Comparison of ENCODE assay signal across 8 cellular contexts in the genomic region with DNA sequence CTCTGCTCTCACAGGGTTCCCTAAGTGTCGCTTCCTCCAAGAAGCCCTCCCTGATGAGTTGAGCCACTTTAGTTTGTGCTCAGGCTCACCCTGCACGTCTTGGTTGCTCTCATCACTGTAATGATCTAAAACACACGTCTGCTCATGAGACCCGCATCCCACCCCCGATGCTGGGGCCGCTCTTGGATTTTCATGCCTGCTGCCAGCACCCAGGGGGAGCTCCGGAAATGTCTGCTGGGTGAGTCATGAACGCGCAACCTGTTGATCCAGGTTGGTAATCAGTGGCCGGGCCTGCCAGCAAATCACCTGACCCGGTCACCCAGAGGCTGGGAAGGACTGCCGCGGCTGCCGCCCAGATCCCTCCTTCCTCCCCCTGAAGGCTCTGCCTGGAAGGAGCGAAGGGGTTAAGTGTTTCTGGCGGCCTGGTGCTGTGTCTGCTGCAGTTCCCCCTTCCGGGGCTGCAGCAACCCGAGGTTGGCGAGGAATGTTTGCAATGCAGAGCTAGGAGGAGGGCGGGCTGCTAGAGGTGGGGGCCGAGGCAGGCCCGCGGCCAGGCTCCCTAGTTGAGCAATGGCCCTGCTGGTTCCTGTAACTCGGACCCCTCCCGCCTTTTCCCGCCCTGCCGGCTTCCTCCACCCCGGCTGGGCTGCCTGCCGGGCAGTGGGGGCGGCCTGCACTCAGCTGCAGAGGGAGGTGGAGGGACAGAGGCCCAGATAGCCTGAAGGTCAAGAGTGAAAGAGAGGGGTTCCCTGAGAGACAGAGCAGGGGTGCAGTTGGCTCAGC.
DNase-seq lines count a peak whose midpoint lies in the region; ATAC-seq, FAIRE-seq and TF ChIP-seq lines count a peak whose summit lies in the region.

No MANE protein-coding gene starts in this region.

- peaks cover 35% of the 10 kb centered on the region for H3F3A ChIP-seq in GM23338 (replicated peaks; ENCODE audit: low read depth)

- peaks cover 15% of the 10 kb centered on the region for H3K27me3 Mint-ChIP-seq in GM23338 (ENCODE audit: insufficient read depth, low read depth, poor library complexity)
- no peaks in the 10 kb centered on the region for H3K27me3 Mint-ChIP-seq in MCF 10A (ENCODE audit: insufficient read depth, unreplicated experiment)

- intact Hi-C loops in MCF 10A (cut with micrococcal nuclease): loop anchor here (1.0 to 5.0 kb wide), 5 partner anchors 148 to 273 kb away; no protein-coding TSS in a partner anchor

- CTCF ChIA-PET in A549 (lab: Yijun Ruan, JAX) (interaction anchor here (0.6 to 3.4 kb wide), 17 partner anchors 9 to 301 kb away, joined by 3 to 14 read pairs (median 4); partner anchors contain the start of gene IER5L), MCF 10A (lab: Yijun Ruan, JAX) (interaction anchor here (0.7 to 4.0 kb wide), 6 partner anchors 9 to 196 kb away, joined by 3 to 28 read pairs (median 3); partner anchors contain the start of gene IER5L)

- peak; percentile 89 for FAIRE-seq in A549 (lab: Jason Lieb, UNC)

- no peaks in the 10 kb centered on the region for H3K79me2 ChIP-seq in GM23338 (replicated peaks; ENCODE audit: insufficient read depth)

- TF ChIP-seq RAD21 in A549 (conservative IDR thresholded peaks at IDR 0.05 in 1 of 2, IDR thresholded peaks at IDR 0.05 in 1 of 2): peak; percentile 25 to 78; a peak in 4 of 5 replicates

- H3K4me1 ChIP-seq in A549: peaks cover 58% of the 10 kb centered on the region
- peaks cover 38% of the 10 kb centered on the region for H3K4me1 ChIP-seq in GM23338 (ENCODE audit: insufficient read depth)

- peak; percentile 4; the same call in 1 of the 2 replicates for TF ChIP-seq POLR2A in A549 (IDR thresholded peaks at IDR 0.05; ENCODE audit: low read length)

- H3K4me1 Mint-ChIP-seq in GM23338: peaks cover 37% of the 10 kb centered on the region
- peaks cover 19% of the 10 kb centered on the region for H3K4me1 Mint-ChIP-seq in MCF 10A (ENCODE audit: insufficient read depth, unreplicated experiment)

- peak; percentile 95 to 99 for DNase-seq in A549 (ENCODE audit: low read depth in 1 of 2, low spot score in 1 of 2)
- peak; percentile 97 for DNase-seq in GM23338 (ENCODE audit: low spot score)
- peak; percentile 48 for DNase-seq in RKO (ENCODE audit: low spot score)
- peak; percentile 98 for DNase-seq in MCF 10A (ENCODE audit: unreplicated experiment)
- peak; percentile 94 for DNase-seq in iPS DF 4.7 (ENCODE audit: extremely low read depth, low spot score)
- peak; percentile 99 for DNase-seq in renal cortical epithelial cell (ENCODE audit: low read depth)
- no peak for DNase-seq in NCI-H1105 (lab: John Stamatoyannopoulos, UW)

- no TSS peak for BruUV-seq in MCF 10A (replicated peaks; lab: Mats Ljungman, UMichigan)

- ATAC-seq in A549: peak; percentile 93 to 94
- ATAC-seq in GM23338: peak; percentile 80
- ATAC-seq in HG03460 (IDR thresholded peaks at IDR 0.05; ENCODE audit: unreplicated experiment): no peak

- no peaks in the 10 kb centered on the region for H4K20me1 ChIP-seq in GM23338 (replicated peaks; ENCODE audit: insufficient read depth)

- TF ChIP-seq EP300 in A549 (IDR thresholded peaks at IDR 0.05): peak; percentile 95 to 98

- H3K27me3 ChIP-seq in GM23338 (ENCODE audit: insufficient read depth): no peaks in the 10 kb centered on the region

- POLR2A ChIA-PET in A549 (lab: Yijun Ruan, JAX) (interaction anchor here (0.8 to 4.6 kb wide), 15 partner anchors 10 to 236 kb away, joined by 3 to 93 read pairs (median 8); partner anchors contain the start of gene IER5L), MCF 10A (lab: Yijun Ruan, JAX) (interaction anchor here (0.6 to 7.7 kb wide), 33 partner anchors 9 to 1623 kb away, joined by 3 to 206 read pairs (median 4); partner anchors contain the start of genes IER5L and NTMT1)

- H3K36me3 Mint-ChIP-seq in GM23338 (ENCODE audit: low read depth) (peaks cover 6% of the 10 kb centered on the region; the same call in 1 of the 3 replicates), MCF 10A (ENCODE audit: insufficient read depth, unreplicated experiment) (no peaks in the 10 kb centered on the region)

- TF ChIP-seq CTCF in A549 (IDR thresholded peaks at IDR 0.05): peak; percentile 13; the same call in 1 of the 3 replicates
- TF ChIP-seq CTCF in GM23338 (conservative IDR thresholded peaks at IDR 0.05; ENCODE audit: low read depth in 2 of 2): no peak
- TF ChIP-seq CTCF in MCF 10A (IDR thresholded peaks at IDR 0.05; ENCODE audit: unreplicated experiment): no peak

- H3K4me3 Mint-ChIP-seq in GM23338 (peak overlapping the region; percentile 60), MCF 10A (ENCODE audit: unreplicated experiment) (peak overlapping the region; percentile 71)

- peak overlapping the region; percentile 77 for H3K4me2 ChIP-seq in A549
- peak overlapping the region; percentile 86 for H3K4me2 ChIP-seq in GM23338

- peaks cover 16% of the 10 kb centered on the region for H3K9me3 ChIP-seq in A549

- WGBS in A549 (ENCODE audit: missing lambda C conversion rate): 3% methylated on average over 13 of the region's 30 CpGs

- H3K36me3 ChIP-seq in GM23338 (ENCODE audit: insufficient read depth): no peaks in the 10 kb centered on the region

- H3K4me3 ChIP-seq in A549: peak overlapping the region; percentile 7; the same call in 1 of the 3 replicates
- H3K4me3 ChIP-seq in GM23338: peak overlapping the region; percentile 49

- H3K27ac ChIP-seq in A549 (peak overlapping the region; percentile 99 to 100), GM23338 (ENCODE audit: low read depth) (peak overlapping the region; percentile 99)

- H3K9me2 ChIP-seq in GM23338 (ENCODE audit: insufficient read depth): no peaks in the 10 kb centered on the region; the same call in 1 of the 2 replicates

- no peak overlapping the region for H2AFZ ChIP-seq in GM23338

- H3K27ac Mint-ChIP-seq in GM23338 (peak overlapping the region; percentile 99), MCF 10A (ENCODE audit: low read depth, unreplicated experiment) (peak overlapping the region; percentile 97)

- peaks cover 13% of the 10 kb centered on the region; the same call in 2 of the 3 replicates for H3K9me3 Mint-ChIP-seq in GM23338
- H3K9me3 Mint-ChIP-seq in MCF 10A (ENCODE audit: unreplicated experiment): peaks cover 7% of the 10 kb centered on the region

TF ChIP-seq in A549, 52 proteins besides CTCF, POLR2A, EP300 and RAD21 (continues in another document):
- TF ChIP-seq, protein P1, sequence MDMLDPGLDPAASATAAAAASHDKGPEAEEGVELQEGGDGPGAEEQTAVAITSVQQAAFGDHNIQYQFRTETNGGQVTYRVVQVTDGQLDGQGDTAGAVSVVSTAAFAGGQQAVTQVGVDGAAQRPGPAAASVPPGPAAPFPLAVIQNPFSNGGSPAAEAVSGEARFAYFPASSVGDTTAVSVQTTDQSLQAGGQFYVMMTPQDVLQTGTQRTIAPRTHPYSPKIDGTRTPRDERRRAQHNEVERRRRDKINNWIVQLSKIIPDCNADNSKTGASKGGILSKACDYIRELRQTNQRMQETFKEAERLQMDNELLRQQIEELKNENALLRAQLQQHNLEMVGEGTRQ (IDR thresholded peaks at IDR 0.05): peak; percentile 75
- TF ChIP-seq HDAC2 (IDR thresholded peaks at IDR 0.05) (no peak), ZSCAN20 (CRISPR knock-in tag; IDR thresholded peaks at IDR 0.05) (peak; percentile 27; the same call in 1 of the 2 replicates), ZFP36 (IDR thresholded peaks at IDR 0.05; ENCODE audit: borderline replicate concordance, partially characterized antibody) (peak; percentile 100), MYC (IDR thresholded peaks at IDR 0.05; ENCODE audit: borderline replicate concordance, low read length) (no peak), HOXB13 (CRISPR knock-in tag; IDR thresholded peaks at IDR 0.05; ENCODE audit: low read depth) (peak; percentile 89)
- TF ChIP-seq, protein P2, sequence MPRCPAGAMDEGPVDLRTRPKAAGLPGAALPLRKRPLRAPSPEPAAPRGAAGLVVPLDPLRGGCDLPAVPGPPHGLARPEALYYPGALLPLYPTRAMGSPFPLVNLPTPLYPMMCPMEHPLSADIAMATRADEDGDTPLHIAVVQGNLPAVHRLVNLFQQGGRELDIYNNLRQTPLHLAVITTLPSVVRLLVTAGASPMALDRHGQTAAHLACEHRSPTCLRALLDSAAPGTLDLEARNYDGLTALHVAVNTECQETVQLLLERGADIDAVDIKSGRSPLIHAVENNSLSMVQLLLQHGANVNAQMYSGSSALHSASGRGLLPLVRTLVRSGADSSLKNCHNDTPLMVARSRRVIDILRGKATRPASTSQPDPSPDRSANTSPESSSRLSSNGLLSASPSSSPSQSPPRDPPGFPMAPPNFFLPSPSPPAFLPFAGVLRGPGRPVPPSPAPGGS (IDR thresholded peaks at IDR 0.05): peak; percentile 91; the same call in 2 of the 3 replicates

TF ChIP-seq in GM23338, 12 proteins besides CTCF, POLR2A, EP300 and RAD21 (continues in another document):
- peak; percentile 42 for TF ChIP-seq POLR2AphosphoS5 (IDR thresholded peaks at IDR 0.05; ENCODE audit: low read depth)
- TF ChIP-seq, protein P3, sequence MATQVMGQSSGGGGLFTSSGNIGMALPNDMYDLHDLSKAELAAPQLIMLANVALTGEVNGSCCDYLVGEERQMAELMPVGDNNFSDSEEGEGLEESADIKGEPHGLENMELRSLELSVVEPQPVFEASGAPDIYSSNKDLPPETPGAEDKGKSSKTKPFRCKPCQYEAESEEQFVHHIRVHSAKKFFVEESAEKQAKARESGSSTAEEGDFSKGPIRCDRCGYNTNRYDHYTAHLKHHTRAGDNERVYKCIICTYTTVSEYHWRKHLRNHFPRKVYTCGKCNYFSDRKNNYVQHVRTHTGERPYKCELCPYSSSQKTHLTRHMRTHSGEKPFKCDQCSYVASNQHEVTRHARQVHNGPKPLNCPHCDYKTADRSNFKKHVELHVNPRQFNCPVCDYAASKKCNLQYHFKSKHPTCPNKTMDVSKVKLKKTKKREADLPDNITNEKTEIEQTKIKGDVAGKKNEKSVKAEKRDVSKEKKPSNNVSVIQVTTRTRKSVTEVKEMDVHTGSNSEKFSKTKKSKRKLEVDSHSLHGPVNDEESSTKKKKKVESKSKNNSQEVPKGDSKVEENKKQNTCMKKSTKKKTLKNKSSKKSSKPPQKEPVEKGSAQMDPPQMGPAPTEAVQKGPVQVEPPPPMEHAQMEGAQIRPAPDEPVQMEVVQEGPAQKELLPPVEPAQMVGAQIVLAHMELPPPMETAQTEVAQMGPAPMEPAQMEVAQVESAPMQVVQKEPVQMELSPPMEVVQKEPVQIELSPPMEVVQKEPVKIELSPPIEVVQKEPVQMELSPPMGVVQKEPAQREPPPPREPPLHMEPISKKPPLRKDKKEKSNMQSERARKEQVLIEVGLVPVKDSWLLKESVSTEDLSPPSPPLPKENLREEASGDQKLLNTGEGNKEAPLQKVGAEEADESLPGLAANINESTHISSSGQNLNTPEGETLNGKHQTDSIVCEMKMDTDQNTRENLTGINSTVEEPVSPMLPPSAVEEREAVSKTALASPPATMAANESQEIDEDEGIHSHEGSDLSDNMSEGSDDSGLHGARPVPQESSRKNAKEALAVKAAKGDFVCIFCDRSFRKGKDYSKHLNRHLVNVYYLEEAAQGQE (IDR thresholded peaks at IDR 0.05; ENCODE audit: unreplicated experiment): no peak
- TF ChIP-seq EZH2phosphoT487 (IDR thresholded peaks at IDR 0.05; ENCODE audit: unreplicated experiment): no peak
